In genomic region chr2:160380000-160380570, GRCh38 we compare ENCODE assay signal across 13 cellular contexts.
DNase-seq lines count a peak whose midpoint lies in the region; ATAC-seq, FAIRE-seq and TF ChIP-seq lines count a peak whose summit lies in the region.
"Had no signal": no experiment of that assay in that cellular context is flagged by ENCODE, and none has a peak within 500 bp of the region (broad histone marks: within the 10 kb centered on the region; RNA-seq: fewer than 3 reads in every experiment).

No MANE protein-coding gene starts in this region.

- H4K8ac ChIP-seq in trophoblast cell (ENCODE audit: low read depth, low read length), result no peak overlapping the region

- H2AK5ac ChIP-seq in trophoblast cell (ENCODE audit: low read length), result no peak overlapping the region

- H2BK120ac ChIP-seq in trophoblast cell (ENCODE audit: insufficient read depth, low read length, poor library complexity), result peak overlapping the region; percentile 38

- intact Hi-C loops in pancreas (cut with DNase I), result no loop called here

- H3K36me3 ChIP-seq in trophoblast cell (ENCODE audit: control insufficient read depth in 1 of 2, insufficient read depth in 2 of 2, low read length in 2 of 2) (peaks cover 0 to 4% of the 10 kb centered on the region in 2 experiments), pancreas (no peaks in the 10 kb centered on the region)

- H3K9me3 ChIP-seq in trophoblast cell (ENCODE audit: insufficient read depth, low read depth, low read length) (no peaks in the 10 kb centered on the region), pancreas (no peaks in the 10 kb centered on the region)

- no peak overlapping the region for H3K4me2 ChIP-seq in trophoblast cell (ENCODE audit: low read length)

- H3K4ac ChIP-seq in trophoblast cell (ENCODE audit: low read depth, low read length), result peak overlapping the region; percentile 94

- ATAC-seq in pancreas (no peak), GM18907 (IDR thresholded peaks at IDR 0.05; ENCODE audit: unreplicated experiment) (no peak)

- H3K79me2 ChIP-seq in trophoblast cell (ENCODE audit: control insufficient read depth, insufficient read depth, low read length, poor library complexity), result peaks cover 21% of the 10 kb centered on the region

- H3K27me3 ChIP-seq in HL-60 (ENCODE audit: insufficient read depth, poor library complexity, severe bottlenecking), result no peaks in the 10 kb centered on the region
- no peaks in the 10 kb centered on the region for H3K27me3 ChIP-seq in trophoblast cell (ENCODE audit: insufficient read depth, low read length)
- H3K27me3 ChIP-seq in pancreas, result no peaks in the 10 kb centered on the region

- DNase-seq in AG10803 (ENCODE audit: low read depth) (no peak), HL-60 (ENCODE audit: low read depth in 1 of 2, low spot score in 1 of 2) (no peak), epithelial cell of prostate (ENCODE audit: low read depth, low spot score) (no peak), trophoblast cell (no peak), pancreas (no peak), NCI-H187 treated with DMSO at 0.1 percent for 48 hours (lab: John Stamatoyannopoulos, UW) (no peak)
- no peak for DNase-seq in stimulated activated CD4-positive, alpha-beta T cell treated with anti-CD3 and anti-CD28 coated beads, Interleukin-2, amount 100 ng/mL, for 24 hours
- DNase-seq: COR-L47, kidney glomerular epithelial cell, NCI-H2029 treated with DMSO at 0.1 percent for 48 hours, T-helper 9 cell had no signal

- H4K12ac ChIP-seq in trophoblast cell (ENCODE audit: low read depth, low read length), result no peak overlapping the region

- H3K27ac ChIP-seq in HL-60 (replicated peaks), result peak overlapping the region; percentile 68
- peak overlapping the region; percentile 95 for H3K27ac ChIP-seq in epithelial cell of prostate
- no peak overlapping the region for H3K27ac ChIP-seq in trophoblast cell (ENCODE audit: low read depth, low read length)
- no peak overlapping the region for H3K27ac ChIP-seq in pancreas

- H4K91ac ChIP-seq in trophoblast cell (ENCODE audit: low read depth, low read length), result no peak overlapping the region

- H3K18ac ChIP-seq in trophoblast cell (ENCODE audit: low read length), result no peak overlapping the region

- TF ChIP-seq CTCF in AG10803 (conservative IDR thresholded peaks at IDR 0.05; ENCODE audit: low read length), result no peak
- no peak for TF ChIP-seq CTCF in HL-60 (IDR thresholded peaks at IDR 0.05; ENCODE audit: insufficient read depth, low read length)
- no peak for TF ChIP-seq CTCF in pancreas (IDR thresholded peaks at IDR 0.05)

- no peak overlapping the region for H3K23ac ChIP-seq in trophoblast cell (ENCODE audit: low read length)

- no peak overlapping the region for H3K14ac ChIP-seq in trophoblast cell (ENCODE audit: low read length)

- no peak overlapping the region for H2BK5ac ChIP-seq in trophoblast cell (ENCODE audit: low read depth, low read length, poor library complexity)

- no peak for FAIRE-seq in pancreas (lab: Jason Lieb, UNC)
- FAIRE-seq: H1 had no signal

- peaks cover 7 to 8% of the 10 kb centered on the region in 2 experiments for H3K4me1 ChIP-seq in trophoblast cell (ENCODE audit: control insufficient read depth in 1 of 2, insufficient read depth in 2 of 2, low read length in 2 of 2)
- H3K4me1 ChIP-seq in pancreas, result peaks cover 0 to 28% (median 3%) of the 10 kb centered on the region in 3 donors

- H3K4me3 ChIP-seq in AG10803 (ENCODE audit: low read length) (peak overlapping the region; percentile 32), HL-60 (replicated peaks; ENCODE audit: insufficient read depth, low read length) (no peak overlapping the region), trophoblast cell (ENCODE audit: low read depth, low read length) (no peak overlapping the region), pancreas (no peak overlapping the region)

- H3K9ac ChIP-seq in trophoblast cell (ENCODE audit: low read length), result peak overlapping the region; percentile 2

- no peak overlapping the region for H2BK12ac ChIP-seq in trophoblast cell (ENCODE audit: low read length)

- H3K79me1 ChIP-seq in trophoblast cell (ENCODE audit: low read length), result no peaks in the 10 kb centered on the region

- H2AFZ ChIP-seq in trophoblast cell (ENCODE audit: insufficient read depth, low read length, poor library complexity), result no peak overlapping the region

- WGBS in trophoblast cell (ENCODE audit: extremely low coverage, insufficient coverage, insufficient read length), result no CpG with 5 or more reads among the region's 7 CpGs
- 89 to 92% methylated on average over 7 of the region's 7 CpGs for WGBS in pancreas, 2 donors

Comparison
In these comparisons a context has a peak if more than half of its experiments do, and no peak if none do; other contexts are left out.
1. H3K27ac ChIP-seq: peak in HL-60 (single experiment) and epithelial cell of prostate (single experiment); none in trophoblast cell (single experiment) and pancreas (0 of 4).